Comparison of ENCODE assay signal across 9 cellular contexts in the genomic region with DNA sequence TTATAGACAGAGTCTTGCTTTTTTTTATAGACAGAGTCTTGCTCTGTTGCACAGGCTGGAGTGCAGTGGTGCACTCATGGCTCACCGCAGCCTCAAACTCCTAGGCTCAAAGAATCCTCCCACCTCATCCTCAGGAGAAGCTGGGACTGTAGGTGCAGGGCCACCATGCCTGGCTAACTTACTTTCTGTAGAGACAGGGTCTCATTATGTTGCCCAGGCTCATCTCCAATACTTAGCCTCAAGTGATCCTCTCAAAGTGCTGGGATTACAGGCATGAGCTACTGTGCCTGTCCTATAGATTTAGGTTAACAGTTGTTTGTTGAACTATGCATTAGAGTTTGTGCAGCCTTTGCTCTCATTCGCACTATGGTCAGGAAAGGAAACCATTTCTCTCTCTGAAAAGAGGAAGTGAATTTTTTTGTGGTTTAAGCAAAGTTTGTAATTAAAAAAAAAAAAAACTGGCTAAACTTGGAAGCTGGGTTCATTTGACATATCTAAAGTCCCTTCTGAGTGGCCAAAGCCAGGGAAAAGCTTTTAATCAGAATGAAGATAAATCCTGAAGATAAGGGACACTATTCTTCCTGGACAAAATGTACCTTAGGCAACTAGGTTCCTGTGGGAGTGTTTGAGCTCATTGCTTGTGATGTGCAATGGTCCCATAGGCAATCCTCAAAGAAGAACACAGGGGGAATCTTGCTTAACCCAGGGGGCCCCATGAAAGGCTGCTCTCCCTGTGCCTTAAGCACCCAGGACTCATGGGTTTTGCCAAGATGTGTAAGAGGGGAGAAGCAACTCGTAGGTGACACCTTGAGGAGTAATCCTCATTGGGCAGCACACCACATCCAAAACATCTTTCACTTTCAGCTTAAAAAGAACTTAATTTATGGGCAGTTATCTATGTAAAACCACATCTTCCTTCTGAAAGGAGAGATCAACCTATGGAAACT.
DNase-seq lines count a peak whose midpoint lies in the region; ATAC-seq and TF ChIP-seq lines count a peak whose summit lies in the region.
"Had no signal": no experiment of that assay in that cellular context is flagged by ENCODE, and none has a peak within 500 bp of the region (broad histone marks: within the 10 kb centered on the region; RNA-seq: fewer than 3 reads in every experiment).

No MANE protein-coding gene starts in this region.

- TF ChIP-seq CTCF in esophagus muscularis mucosa (IDR thresholded peaks at IDR 0.05), result no peak

- TF ChIP-seq EP300 in esophagus muscularis mucosa (IDR thresholded peaks at IDR 0.05), result no peak

- H3K27me3 ChIP-seq in esophagus muscularis mucosa, result no peaks in the 10 kb centered on the region
- H3K27me3 ChIP-seq: SJSA1 had no signal

- no peak overlapping the region for H3K27ac ChIP-seq in esophagus muscularis mucosa (replicated peaks in 1 of 4)
- H3K27ac ChIP-seq: SJSA1 had no signal

- intact Hi-C loops in esophagus muscularis mucosa (cut with DNase I), result no loop called here

- no peaks in the 10 kb centered on the region for H3K9me3 ChIP-seq in esophagus muscularis mucosa
- H3K9me3 ChIP-seq: SJSA1 had no signal

- ATAC-seq in GM18505 (IDR thresholded peaks at IDR 0.05; ENCODE audit: unreplicated experiment) (peak; percentile 95), GM21619 (IDR thresholded peaks at IDR 0.05; ENCODE audit: unreplicated experiment) (peak; percentile 96), HG03571 (IDR thresholded peaks at IDR 0.05; ENCODE audit: unreplicated experiment) (peak; percentile 98)

- H3K36me3 ChIP-seq in esophagus muscularis mucosa, result no peaks in the 10 kb centered on the region
- H3K36me3 ChIP-seq: SJSA1 had no signal

- H3K4me1 ChIP-seq in esophagus muscularis mucosa, result peaks cover 0 to 4% (median 1%) of the 10 kb centered on the region in 4 donors
- H3K4me1 ChIP-seq: SJSA1 had no signal

- peak; percentile 37 for DNase-seq in esophagus muscularis mucosa (ENCODE audit: extremely low spot score)
- no peak for DNase-seq in AG20443 (ENCODE audit: low spot score)
- no peak for DNase-seq in kidney glomerular epithelial cell (lab: John Stamatoyannopoulos, UW)
- no peak for DNase-seq in NCI-H2029 treated with DMSO at 0.1 percent for 48 hours (lab: John Stamatoyannopoulos, UW)
- no peak for DNase-seq in OCI-M2 (lab: John Stamatoyannopoulos, UW; ENCODE audit: unreplicated experiment)

- TF ChIP-seq POLR2A in GM18505 (IDR thresholded peaks at IDR 0.05; ENCODE audit: borderline replicate concordance, extremely low read depth, insufficient read depth, insufficient read length) (no peak), esophagus muscularis mucosa (IDR thresholded peaks at IDR 0.05; ENCODE audit: low read depth) (no peak)

- 92% methylated on average over 3 of the region's 3 CpGs for WGBS in esophagus muscularis mucosa

- no peak overlapping the region for H3K4me3 ChIP-seq in esophagus muscularis mucosa
- H3K4me3 ChIP-seq: SJSA1 had no signal
